8 cellular contexts compared by ENCODE assay signal in genomic region chr18:63319383-63320040, GRCh38. TPM values are rescaled to one million over a fixed set of nuclear protein-coding genes. Genes with fewer than 3 reads are reported as not detected.
DNase-seq lines count a peak whose midpoint lies in the region; ATAC-seq and TF ChIP-seq lines count a peak whose summit lies in the region.

Gene BCL2, minus strand, starts transcription at chr18:63319769.

- H2BK120ac ChIP-seq in IMR-90 (ENCODE audit: low read depth, low read length) = 0 out of 2 replicates have a peak within 1 kb of the TSS, but pooled peaks have one; percentile 12

- H3K27me3 ChIP-seq in IMR-90 (ENCODE audit: control insufficient read depth, insufficient read depth, low read length) (peaks cover 18% of the 10 kb centered on the region), duodenal mucosa (ENCODE audit: control insufficient read depth in 1 of 2, insufficient read depth in 2 of 2, low read length in 2 of 2) (no peaks in the 10 kb centered on the region), lower lobe of right lung (ENCODE audit: low read depth) (no peaks in the 10 kb centered on the region)

- H2BK20ac ChIP-seq in IMR-90 (ENCODE audit: low read depth, low read length) = no peak within 1 kb of the TSS

- H3K56ac ChIP-seq in IMR-90 (ENCODE audit: extremely low read depth, insufficient read depth, low read length) = no peak within 1 kb of the TSS

- in situ Hi-C loops in IMR-90 (cut with MboI; ENCODE audit: low sequenced_read_pairs) = loop anchor here (5.0 kb wide), 2 partner anchors 187 to 302 kb away; no protein-coding TSS in a partner anchor

- TF ChIP-seq POLR2A in IMR-90 (IDR thresholded peaks at IDR 0.05; ENCODE audit: low read depth, low read length) = no peak

- H2BK5ac ChIP-seq in IMR-90 (ENCODE audit: low read depth, low read length, poor library complexity, severe bottlenecking) = peak within 1 kb of the TSS; percentile 28

- dilution Hi-C loops in IMR-90 (cut with HindIII; ENCODE audit: low sequenced_read_pairs, unreplicated experiment) = no loop called here

- H3K4me3 ChIP-seq in IMR-90 (ENCODE audit: insufficient read depth, low read depth, low read length) (peak within 1 kb of the TSS; percentile 63), duodenal mucosa (ENCODE audit: low read depth in 1 of 2, low read length in 2 of 2) (peak within 1 kb of the TSS; percentile 86 to 89), lower lobe of right lung (peak within 1 kb of the TSS; percentile 73)

- BruUV-seq in IMR-90 (replicated peaks; lab: Mats Ljungman, UMichigan) = no TSS peak

- H4K5ac ChIP-seq in IMR-90 (ENCODE audit: low read depth, low read length) = peak within 1 kb of the TSS; percentile 85

- peak within 1 kb of the TSS; percentile 65 for H3K9ac ChIP-seq in IMR-90 (ENCODE audit: low read depth, low read length)
- H3K9ac ChIP-seq in duodenal mucosa (ENCODE audit: low read depth in 1 of 2, low read length in 2 of 2) = peak within 1 kb of the TSS; percentile 79 to 84

- intact Hi-C loops in IMR-90 (cut with micrococcal nuclease) (loop anchor here (5.0 to 10.0 kb wide), 4 partner anchors 67 to 795 kb away; partner anchors contain the start of gene ZCCHC2), lower lobe of right lung (cut with DNase I) (loop anchor here (10.0 kb wide), 3 partner anchors 75 to 305 kb away; no protein-coding TSS in a partner anchor)
- intact Hi-C loops in T-helper 1 cell treated with Interleukin-12 subunit alpha and Interleukin-12 subunit beta and Interleukin-4 antibody, amounts not matched to agents 30 ng/mL and 1 ng/mL, for 36 hours (cut with micrococcal nuclease) = loop anchor here (1.0 to 10.0 kb wide), 11 partner anchors 48 to 1132 kb away; partner anchors contain the start of genes KDSR, PHLPP1, PIGN and RELCH

- peak within 1 kb of the TSS; percentile 97 to 99 for H3K27ac Mint-ChIP-seq in stimulated activated naive CD8-positive, alpha-beta T cell treated with anti-CD3 and anti-CD28 coated beads, Interleukin-15, amount 100 ng/mL, for 72 hours

- peak within 1 kb of the TSS; percentile 94 to 97 for H3K4me3 Mint-ChIP-seq in stimulated activated naive CD8-positive, alpha-beta T cell treated with anti-CD3 and anti-CD28 coated beads, Interleukin-15, amount 100 ng/mL, for 72 hours

- TF ChIP-seq CTCF in IMR-90 (conservative IDR thresholded peaks at IDR 0.05; ENCODE audit: low read depth, low read length) (no peak), lower lobe of right lung (IDR thresholded peaks at IDR 0.05) (no peak)

- CTCF ChIA-PET in IMR-90 (lab: Yijun Ruan, JAX) = interaction anchor here (1.3 to 1.7 kb wide), 3 partner anchors 138 to 303 kb away, joined by 3 to 6 read pairs (median 5); no protein-coding TSS in a partner anchor

- POLR2A ChIA-PET in IMR-90 (lab: Charles Lee; ENCODE audit: unreplicated experiment) = interaction anchor here (1.3 kb wide), 1 partner anchor 185 kb away, joined by 3 read pairs; no protein-coding TSS in a partner anchor

- H3K36me3 ChIP-seq in IMR-90 (ENCODE audit: control insufficient read depth, insufficient read depth, low read length) (no peaks in the 10 kb centered on the region), duodenal mucosa (ENCODE audit: control insufficient read depth in 1 of 2, insufficient read depth in 2 of 2, low read length in 2 of 2) (no peaks in the 10 kb centered on the region), lower lobe of right lung (no peaks in the 10 kb centered on the region)

- peak; percentile 15 for ATAC-seq in GM21367 (IDR thresholded peaks at IDR 0.05; ENCODE audit: unreplicated experiment)
- peak; percentile 64 for ATAC-seq in IMR-90 (ENCODE audit: low read depth)
- peak; percentile 21 to 26 for ATAC-seq in lower lobe of right lung
- ATAC-seq in stimulated activated naive CD8-positive, alpha-beta T cell treated with anti-CD3 and anti-CD28 coated beads, Interleukin-15, amount 100 ng/mL, for 72 hours = peak; percentile 34

- no peaks in the 10 kb centered on the region for H3K9me3 Mint-ChIP-seq in stimulated activated naive CD8-positive, alpha-beta T cell treated with anti-CD3 and anti-CD28 coated beads, Interleukin-15, amount 100 ng/mL, for 72 hours

- H4K91ac ChIP-seq in IMR-90 (ENCODE audit: insufficient read depth, low read depth, low read length) = no peak within 1 kb of the TSS

- H3K4me1 ChIP-seq in IMR-90 (ENCODE audit: control insufficient read depth, insufficient read depth, low read length) (peaks cover 10% of the 10 kb centered on the region), duodenal mucosa (ENCODE audit: control insufficient read depth in 1 of 2, insufficient read depth in 2 of 2, low read length in 2 of 2) (peaks cover 27 to 30% of the 10 kb centered on the region in 2 donors), lower lobe of right lung (peaks cover 20% of the 10 kb centered on the region)

- H3K27ac ChIP-seq in IMR-90 (ENCODE audit: insufficient read depth, low read length) (peak within 1 kb of the TSS; percentile 30), duodenal mucosa (ENCODE audit: low read depth, low read length) (peak within 1 kb of the TSS; percentile 56), lower lobe of right lung (peak within 1 kb of the TSS; percentile 51)

- H2AFZ ChIP-seq in IMR-90 (replicated peaks; ENCODE audit: low read length, poor library complexity) = peak within 1 kb of the TSS; percentile 90

- H3K18ac ChIP-seq in IMR-90 (ENCODE audit: low read depth, low read length) = peak within 1 kb of the TSS; percentile 74; the same call in 1 of the 2 replicates

- H2AK5ac ChIP-seq in IMR-90 (ENCODE audit: low read depth, low read length) = no peak within 1 kb of the TSS

- peaks cover 0 to 4% of the 10 kb centered on the region in 2 experiments; a peak in 1 of 4 replicates for H3K79me1 ChIP-seq in IMR-90 (ENCODE audit: low read depth in 1 of 2, low read length in 2 of 2)

- peak within 1 kb of the TSS; percentile 92 for H3K4me2 ChIP-seq in IMR-90 (ENCODE audit: low read depth, low read length)

- peak; percentile 40 for DNase-seq in D341Med (ENCODE audit: low spot score)
- DNase-seq in IMR-90 = peak; percentile 24
- DNase-seq in lower lobe of right lung = peak; percentile 52
- peak; percentile 27 to 58 for DNase-seq in stimulated activated naive CD8-positive, alpha-beta T cell treated with anti-CD3 and anti-CD28 coated beads, Interleukin-15, amount 100 ng/mL, for 72 hours
- no peak for DNase-seq in COLO829 (ENCODE audit: low spot score)

- 0% methylated on average over 5 of the region's 59 CpGs; no CpG with 5 or more reads in 1 of the 2 experiments for WGBS in IMR-90 (ENCODE audit: extremely low coverage in 2 of 2, insufficient read length in 1 of 2), 2 experiments

- peak within 1 kb of the TSS; percentile 47 for H3K4ac ChIP-seq in IMR-90 (ENCODE audit: low read depth, low read length)

- peak within 1 kb of the TSS; percentile 55 for H2AK9ac ChIP-seq in IMR-90 (replicated peaks; ENCODE audit: low read depth, low read length, poor library complexity)

- H3K4me1 Mint-ChIP-seq in stimulated activated naive CD8-positive, alpha-beta T cell treated with anti-CD3 and anti-CD28 coated beads, Interleukin-15, amount 100 ng/mL, for 72 hours = peaks cover 33% of the 10 kb centered on the region

- H4K20me1 ChIP-seq in IMR-90 (ENCODE audit: insufficient read depth, low read length) = no peaks in the 10 kb centered on the region

- H2BK15ac ChIP-seq in IMR-90 (ENCODE audit: low read depth, low read length) = no peak within 1 kb of the TSS

- no peak for TF ChIP-seq RAD21 in IMR-90 (IDR thresholded peaks at IDR 0.05; ENCODE audit: low read length)

- H3K9me3 ChIP-seq in IMR-90 (ENCODE audit: control insufficient read depth, insufficient read depth, low read length) = no peaks in the 10 kb centered on the region
- H3K9me3 ChIP-seq in duodenal mucosa (ENCODE audit: control insufficient read depth in 1 of 2, low read length in 2 of 2) = no peaks in the 10 kb centered on the region
- H3K9me3 ChIP-seq in lower lobe of right lung = no peaks in the 10 kb centered on the region

- H4K8ac ChIP-seq in IMR-90 (ENCODE audit: low read depth in 2 of 2, low read length in 2 of 2) = peak within 1 kb of the TSS; percentile 78 to 89

- no peaks in the 10 kb centered on the region for H3K27me3 Mint-ChIP-seq in stimulated activated naive CD8-positive, alpha-beta T cell treated with anti-CD3 and anti-CD28 coated beads, Interleukin-15, amount 100 ng/mL, for 72 hours

- H3K14ac ChIP-seq in IMR-90 (replicated peaks; ENCODE audit: low read depth, low read length) = 0 out of 2 replicates have a peak within 1 kb of the TSS, but pooled peaks have one; percentile 40

- no peaks in the 10 kb centered on the region for H3K9me1 ChIP-seq in IMR-90 (ENCODE audit: insufficient read depth, low read length)

- H3K23ac ChIP-seq in IMR-90 (ENCODE audit: low read depth, low read length) = peak within 1 kb of the TSS; percentile 68

TF ChIP-seq in IMR-90, 13 proteins besides CTCF, POLR2A, EP300 and RAD21:
- no peak for TF ChIP-seq RFX5 (IDR thresholded peaks at IDR 0.05; ENCODE audit: low read depth, low read length)
- TF ChIP-seq SMC3 (IDR thresholded peaks at IDR 0.05; ENCODE audit: low read depth, low read length) = no peak
- no peak for TF ChIP-seq MAZ (IDR thresholded peaks at IDR 0.05; ENCODE audit: borderline replicate concordance, low read depth, low read length)
- TF ChIP-seq NFE2L2 (IDR thresholded peaks at IDR 0.05; ENCODE audit: low read depth, low read length) = no peak
- no peak for TF ChIP-seq MXI1 (IDR thresholded peaks at IDR 0.05; ENCODE audit: borderline replicate concordance, low read depth, low read length)
- TF ChIP-seq BHLHE40 (IDR thresholded peaks at IDR 0.05; ENCODE audit: low read depth, low read length) = no peak
- TF ChIP-seq RCOR1 (IDR thresholded peaks at IDR 0.05; ENCODE audit: insufficient replicate concordance, low read length) = no peak
- no peak for TF ChIP-seq ELK1 (IDR thresholded peaks at IDR 0.05; ENCODE audit: borderline replicate concordance, low read depth, low read length)

RNA-seq across cellular contexts. Expression of gene BCL2, which starts in this region (rescaled TPM):
- total RNA-seq in IMR-90 (2012; rRNA removed) (0.54 and 0.56 TPM in 2 replicates), lower lobe of right lung (11.0 TPM)
- polyA plus RNA-seq in IMR-90 (2012; rRNA removed) = 0.24 and 0.33 TPM in 2 replicates
- polyA plus RNA-seq in IMR-90 (2012; cell fraction: cytosol; rRNA removed) = 0.14 and 0.19 TPM in 2 replicates
- polyA plus RNA-seq in IMR-90 (2012; cell fraction: nucleus; rRNA removed; ENCODE audit: low replicate concordance) = 0.11 and 0.15 TPM in 2 replicates
- total RNA-seq in T-helper 1 cell treated with Interleukin-12 subunit alpha and Interleukin-12 subunit beta and Interleukin-4 antibody, amounts not matched to agents 30 ng/mL and 1 ng/mL, for 36 hours = 141 and 148 TPM in 2 replicates

Comparison
In these comparisons a context has a peak if more than half of its experiments do, and no peak if none do; other contexts are left out.
1. RNA of gene BCL2 (total RNA-seq): 141 to 148 TPM in T-helper 1 cell treated with Interleukin-12 subunit alpha and Interleukin-12 subunit beta and Interleukin-4 antibody, amounts not matched to agents 30 ng/mL and 1 ng/mL, for 36 hours; 11.0 TPM in lower lobe of right lung (single experiment) and 0.54 to 0.56 TPM in IMR-90; every median in the first group is over 10 times any median in the second.
2. Peak in DNase-seq, ATAC-seq, H3K4me3 ChIP-seq, H3K27ac ChIP-seq, H3K9ac ChIP-seq and H3K4me2 ChIP-seq in IMR-90; RNA of the gene not detected or under 1 TPM.
3. Peak in every context shown above with its lines, with median percentiles within 50 percentile points of each other: ATAC-seq, H3K27ac ChIP-seq and H3K4me3 ChIP-seq.